Comparison of ENCODE assay signal across 28 cellular contexts in the genomic region with DNA sequence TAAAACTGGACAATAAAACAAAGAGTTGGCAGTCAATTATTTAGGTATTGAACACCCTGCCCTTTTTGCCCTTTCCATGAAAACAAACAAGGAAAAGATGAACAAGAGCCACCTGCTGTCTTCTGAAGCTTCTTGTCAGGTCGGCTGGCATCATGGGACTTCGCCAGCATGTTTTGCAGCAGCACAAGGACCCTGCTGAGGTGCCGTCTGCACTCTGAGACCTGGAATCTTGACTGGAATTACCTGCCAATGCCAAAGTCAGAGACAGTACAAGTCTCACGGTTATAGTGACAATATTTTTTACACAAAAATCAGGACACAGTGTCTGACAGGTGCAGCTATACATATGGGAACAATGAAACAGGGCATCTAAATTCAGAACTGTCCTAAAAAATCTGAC.
"Had no signal": no experiment of that assay in that cellular context is flagged by ENCODE, and none has a peak within 500 bp of the region (broad histone marks: within the 10 kb centered on the region; RNA-seq: fewer than 3 reads in every experiment).

No MANE protein-coding gene starts in this region.

- H3K36me3 ChIP-seq: esophagus muscularis mucosa, gastroesophageal sphincter had no signal

- H3K27ac Mint-ChIP-seq: activated CD4-positive, alpha-beta memory T cell treated with anti-CD3 and anti-CD28 coated beads, Interleukin-2, amount 10 ng/mL, durations not matched to agents 7 days and 5 days; activated CD4-positive, alpha-beta T cell treated with anti-CD3 and anti-CD28 coated beads for 36 hours; activated CD4-positive, alpha-beta T cell treated with anti-CD3 and anti-CD28 coated beads, Interleukin-2, amount 10 ng/mL, durations not matched to agents 24 days and 14 days; activated naive CD8-positive, alpha-beta T cell; activated T-cell treated with anti-CD3 and anti-CD28 coated beads, Interleukin-2, amount 50 U/mL, for 24 hours; activated T-cell treated with anti-CD3 and anti-CD28 coated beads, Interleukin-2, amount 50 U/mL, for 72 hours; effector memory CD8-positive, alpha-beta T cell had no signal

- H3K4me3 Mint-ChIP-seq: activated CD4-positive, alpha-beta memory T cell treated with anti-CD3 and anti-CD28 coated beads, Interleukin-2, amount 10 ng/mL, durations not matched to agents 7 days and 5 days; activated CD4-positive, alpha-beta T cell treated with anti-CD3 and anti-CD28 coated beads for 36 hours; activated CD4-positive, alpha-beta T cell treated with anti-CD3 and anti-CD28 coated beads, Interleukin-2, amount 10 ng/mL, durations not matched to agents 24 days and 14 days; activated naive CD8-positive, alpha-beta T cell; activated T-cell treated with anti-CD3 and anti-CD28 coated beads, Interleukin-2, amount 50 U/mL, for 24 hours; activated T-cell treated with anti-CD3 and anti-CD28 coated beads, Interleukin-2, amount 50 U/mL, for 72 hours; effector memory CD8-positive, alpha-beta T cell had no signal

- H3K27me3 ChIP-seq: body of pancreas, esophagus muscularis mucosa, foreskin keratinocyte, gastroesophageal sphincter had no signal

- H3K4me3 ChIP-seq: body of pancreas, esophagus muscularis mucosa, gastroesophageal sphincter had no signal

- H3K36me3 Mint-ChIP-seq: activated naive CD8-positive, alpha-beta T cell had no signal

- H3K27me3 Mint-ChIP-seq: activated CD4-positive, alpha-beta memory T cell treated with anti-CD3 and anti-CD28 coated beads, Interleukin-2, amount 10 ng/mL, durations not matched to agents 7 days and 5 days; activated CD4-positive, alpha-beta T cell treated with anti-CD3 and anti-CD28 coated beads for 36 hours; activated CD4-positive, alpha-beta T cell treated with anti-CD3 and anti-CD28 coated beads, Interleukin-2, amount 10 ng/mL, durations not matched to agents 24 days and 14 days; activated naive CD8-positive, alpha-beta T cell; activated T-cell treated with anti-CD3 and anti-CD28 coated beads, Interleukin-2, amount 50 U/mL, for 24 hours; effector memory CD8-positive, alpha-beta T cell had no signal

- H3K27ac ChIP-seq: body of pancreas, esophagus muscularis mucosa, foreskin keratinocyte, gastroesophageal sphincter had no signal

- H3K9me3 ChIP-seq: body of pancreas, esophagus muscularis mucosa, gastroesophageal sphincter had no signal

- H3K4me1 Mint-ChIP-seq: activated CD4-positive, alpha-beta memory T cell treated with anti-CD3 and anti-CD28 coated beads, Interleukin-2, amount 10 ng/mL, durations not matched to agents 7 days and 5 days; activated CD4-positive, alpha-beta T cell treated with anti-CD3 and anti-CD28 coated beads for 36 hours; activated CD4-positive, alpha-beta T cell treated with anti-CD3 and anti-CD28 coated beads, Interleukin-2, amount 10 ng/mL, durations not matched to agents 24 days and 14 days had no signal

- H3K9me3 Mint-ChIP-seq: activated CD4-positive, alpha-beta memory T cell treated with anti-CD3 and anti-CD28 coated beads, Interleukin-2, amount 10 ng/mL, durations not matched to agents 7 days and 5 days; activated CD4-positive, alpha-beta T cell treated with anti-CD3 and anti-CD28 coated beads, Interleukin-2, amount 10 ng/mL, durations not matched to agents 24 days and 14 days; activated T-cell treated with anti-CD3 and anti-CD28 coated beads, Interleukin-2, amount 50 U/mL, for 24 hours had no signal

- DNase-seq: activated CD4-positive, alpha-beta memory T cell treated with anti-CD3 and anti-CD28 coated beads, Interleukin-2, amount 10 ng/mL, durations not matched to agents 7 days and 5 days; activated CD4-positive, alpha-beta T cell treated with anti-CD3 and anti-CD28 coated beads for 36 hours; activated CD4-positive, alpha-beta T cell treated with anti-CD3 and anti-CD28 coated beads, Interleukin-2, amount 10 ng/mL, durations not matched to agents 24 days and 14 days; activated CD4-positive, CD25-positive, alpha-beta regulatory T cell; activated CD4-positive, CD25-positive, alpha-beta regulatory T cell treated with anti-CD3 and anti-CD28 coated beads, Interleukin-2, amount 50 U/mL, for 72 hours; activated CD8-positive, alpha-beta memory T cell treated with anti-CD3 and anti-CD28 coated beads, Interleukin-2, amount 50 U/mL, for 48 hours; activated gamma-delta T cell; activated naive CD4-positive, alpha-beta T cell; activated naive CD4-positive, alpha-beta T cell treated with anti-CD3 and anti-CD28 coated beads, Interleukin-2, amount 50 U/mL, for 16 hours; activated T-cell treated with anti-CD3 and anti-CD28 coated beads for 4 hours; activated T-cell treated with anti-CD3 and anti-CD28 coated beads, Interleukin-2, amount 50 U/mL, for 24 hours; activated T-cell treated with anti-CD3 and anti-CD28 coated beads, Interleukin-2, amount 50 U/mL, for 72 hours; amygdala; aorta; body of pancreas; cerebellar nuclear complex; cortex of kidney; dermis blood vessel endothelial cell; effector CD4-positive, alpha-beta T cell; effector memory CD8-positive, alpha-beta T cell; erythroblast; foreskin keratinocyte; head of caudate nucleus; hippocampal formation; T-helper 2 cell had no signal

- H3K4me1 ChIP-seq: body of pancreas, esophagus muscularis mucosa, foreskin keratinocyte, gastroesophageal sphincter had no signal
